Comparison of ENCODE assay signal across 22 cellular contexts in genomic region chr16:54630284-54630967, GRCh38.
DNase-seq lines count a peak whose midpoint lies in the region; ATAC-seq and TF ChIP-seq lines count a peak whose summit lies in the region.
"Had no signal": no experiment of that assay in that cellular context is flagged by ENCODE, and none has a peak within 500 bp of the region (broad histone marks: within the 10 kb centered on the region; RNA-seq: fewer than 3 reads in every experiment).

No MANE protein-coding gene starts in this region.

- H4K91ac ChIP-seq in trophoblast cell (ENCODE audit: low read depth, low read length), result no peak overlapping the region

- no peak overlapping the region for H4K8ac ChIP-seq in trophoblast cell (ENCODE audit: low read depth, low read length)

- H3K14ac ChIP-seq in trophoblast cell (ENCODE audit: low read length), result no peak overlapping the region

- no peaks in the 10 kb centered on the region for H3K27me3 ChIP-seq in MG63
- no peaks in the 10 kb centered on the region for H3K27me3 ChIP-seq in trophoblast cell (ENCODE audit: insufficient read depth, low read length)
- H3K27me3 ChIP-seq: tibial artery had no signal

- DNase-seq in EL (peak; percentile 28), MG63 (peak; percentile 83), fibroblast of gingiva (ENCODE audit: low read depth) (peak; percentile 55), trophoblast cell (peak; percentile 50 to 77), SKM-1 (lab: John Stamatoyannopoulos, UW; ENCODE audit: unreplicated experiment) (no peak), SKM-1 treated with dmso at 0.1 percent for 144 hours (lab: John Stamatoyannopoulos, UW; ENCODE audit: unreplicated experiment) (no peak), WTC11 (ENCODE audit: low spot score) (no peak)
- DNase-seq: activated CD4-positive, alpha-beta T cell treated with anti-CD3 and anti-CD28 coated beads for 36 hours; BE2C; GF-D8; IMR-90; MM.1S; NCI-H1436; NCI-H524; small intestine; stimulated activated CD4-positive, alpha-beta T cell treated with anti-CD3 and anti-CD28 coated beads, Interleukin-2, amount 100 ng/mL, for 48 hours; stimulated activated naive CD8-positive, alpha-beta T cell treated with anti-CD3 and anti-CD28 coated beads, Interleukin-15, Interleukin-2, amounts not matched to agents 100 U/mL and 50 U/mL, for 24 hours; tibial artery had no signal

- no peak overlapping the region for H3K4ac ChIP-seq in trophoblast cell (ENCODE audit: low read depth, low read length)

- no CpG with 5 or more reads among the region's 4 CpGs for WGBS in trophoblast cell (ENCODE audit: extremely low coverage, insufficient coverage, insufficient read length)

- H3K9me3 ChIP-seq in MG63, result 0 out of 2 replicates have a peak, but pooled peaks cover 3% of the 10 kb centered on the region
- no peaks in the 10 kb centered on the region for H3K9me3 ChIP-seq in trophoblast cell (ENCODE audit: insufficient read depth, low read depth, low read length)
- H3K9me3 ChIP-seq: BE2C, prostate gland, tibial artery had no signal

- no peak overlapping the region for H3K4me3 Mint-ChIP-seq in WTC11
- H3K4me3 Mint-ChIP-seq: activated CD4-positive, alpha-beta T cell treated with anti-CD3 and anti-CD28 coated beads for 36 hours; GM23338; neural crest cell had no signal

- H3K9me3 Mint-ChIP-seq in WTC11, result no peaks in the 10 kb centered on the region; the same call in 1 of the 2 replicates
- H3K9me3 Mint-ChIP-seq: GM23338, neural crest cell had no signal

- no peak overlapping the region for H3K18ac ChIP-seq in trophoblast cell (ENCODE audit: low read length)

- H2BK5ac ChIP-seq in trophoblast cell (ENCODE audit: low read depth, low read length, poor library complexity), result no peak overlapping the region

- no peaks in the 10 kb centered on the region for H3K36me3 Mint-ChIP-seq in WTC11

- no peak overlapping the region for H3K4me2 ChIP-seq in trophoblast cell (ENCODE audit: low read length)
- H3K4me2 ChIP-seq: GM23338 had no signal

- H3K36me3 ChIP-seq in MG63, result no peaks in the 10 kb centered on the region
- H3K36me3 ChIP-seq in trophoblast cell (ENCODE audit: control insufficient read depth in 1 of 2, insufficient read depth in 2 of 2, low read length in 2 of 2), result no peaks in the 10 kb centered on the region
- H3K36me3 ChIP-seq: BE2C, prostate gland, tibial artery had no signal

- no peak overlapping the region for H2BK12ac ChIP-seq in trophoblast cell (ENCODE audit: low read length)

- peaks cover 21% of the 10 kb centered on the region for H3K27me3 Mint-ChIP-seq in WTC11 (ENCODE audit: low read depth)

- no peak for ATAC-seq in WTC11
- ATAC-seq: activated CD4-positive, alpha-beta T cell treated with anti-CD3 and anti-CD28 coated beads for 36 hours; GM12878; GM23338; stimulated activated naive CD8-positive, alpha-beta T cell treated with anti-CD3 and anti-CD28 coated beads, Interleukin-15, Interleukin-2, amounts not matched to agents 100 U/mL and 50 U/mL, for 24 hours had no signal

- no peak overlapping the region for H3K27ac Mint-ChIP-seq in WTC11
- H3K27ac Mint-ChIP-seq: activated CD4-positive, alpha-beta T cell treated with anti-CD3 and anti-CD28 coated beads for 36 hours; GM23338 had no signal

- POLR2A ChIA-PET in WTC11 (lab: Charles Lee), result no interaction called here

- no peak overlapping the region for H4K12ac ChIP-seq in trophoblast cell (ENCODE audit: low read depth, low read length)

- no peak for TF ChIP-seq CTCF in WTC11 (IDR thresholded peaks at IDR 0.05)

- H2BK120ac ChIP-seq in trophoblast cell (ENCODE audit: insufficient read depth, low read length, poor library complexity), result no peak overlapping the region

- CTCF ChIA-PET in WTC11 (lab: Charles Lee), result no interaction called here

- no peaks in the 10 kb centered on the region for H3K4me1 ChIP-seq in trophoblast cell (ENCODE audit: control insufficient read depth in 1 of 2, insufficient read depth in 2 of 2, low read length in 2 of 2)
- H3K4me1 ChIP-seq: BE2C, prostate gland had no signal

- H3K9ac ChIP-seq in trophoblast cell (ENCODE audit: low read length), result no peak overlapping the region

- H3K4me3 ChIP-seq in MG63 (no peak overlapping the region), trophoblast cell (ENCODE audit: low read depth, low read length) (no peak overlapping the region)
- H3K4me3 ChIP-seq: GM12878, GM23338, prostate gland, tibial artery had no signal

- no peak overlapping the region for H3K27ac ChIP-seq in trophoblast cell (ENCODE audit: low read depth, low read length)
- H3K27ac ChIP-seq: prostate gland, tibial artery had no signal

- no peaks in the 10 kb centered on the region; the same call in 1 of the 2 replicates for H3K4me1 Mint-ChIP-seq in WTC11
- H3K4me1 Mint-ChIP-seq: activated CD4-positive, alpha-beta T cell treated with anti-CD3 and anti-CD28 coated beads for 36 hours; GM23338 had no signal

- H3K23ac ChIP-seq in trophoblast cell (ENCODE audit: low read length), result no peak overlapping the region

- no peak overlapping the region for H2AK5ac ChIP-seq in trophoblast cell (ENCODE audit: low read length)

- H3K79me1 ChIP-seq in trophoblast cell (ENCODE audit: low read length), result no peaks in the 10 kb centered on the region

- H2AFZ ChIP-seq in trophoblast cell (ENCODE audit: insufficient read depth, low read length, poor library complexity), result no peak overlapping the region
- H2AFZ ChIP-seq: GM23338 had no signal

- H3K79me2 ChIP-seq in trophoblast cell (ENCODE audit: control insufficient read depth, insufficient read depth, low read length, poor library complexity), result no peaks in the 10 kb centered on the region

TF ChIP-seq in WTC11, 78 proteins besides CTCF, POLR2A, EP300 and RAD21 (continues in another document):
- TF ChIP-seq AFF4 (CRISPR knock-in tag; IDR thresholded peaks at IDR 0.05; ENCODE audit: borderline replicate concordance) (no peak), ZNF232 (CRISPR knock-in tag; IDR thresholded peaks at IDR 0.05) (no peak), NR3C1 (CRISPR knock-in tag; conservative IDR thresholded peaks at IDR 0.05; ENCODE audit: low read depth) (no peak), MXD4 (CRISPR knock-in tag; IDR thresholded peaks at IDR 0.05; ENCODE audit: borderline replicate concordance) (no peak), ZNF416 (CRISPR knock-in tag; IDR thresholded peaks at IDR 0.05) (no peak), JAZF1 (CRISPR knock-in tag; IDR thresholded peaks at IDR 0.05) (no peak), ATF2 (CRISPR knock-in tag; IDR thresholded peaks at IDR 0.05; ENCODE audit: borderline replicate concordance, low read depth) (no peak), CREM (CRISPR knock-in tag; IDR thresholded peaks at IDR 0.05) (no peak), NFATC4 (CRISPR knock-in tag; IDR thresholded peaks at IDR 0.05) (no peak)

Comparison
In these comparisons a context has a peak if more than half of its experiments do, and no peak if none do; other contexts are left out.
1. DNase-seq: peak in EL (single experiment), MG63 (single experiment), fibroblast of gingiva (single experiment) and trophoblast cell (2 of 2); none in SKM-1 (single experiment), SKM-1 treated with dmso at 0.1 percent for 144 hours (single experiment) and WTC11 (single experiment).